11 cellular contexts compared by ENCODE assay signal in genomic region chr13:99433543-99434075, GRCh38.
DNase-seq lines count a peak whose midpoint lies in the region; ATAC-seq, FAIRE-seq and TF ChIP-seq lines count a peak whose summit lies in the region.
"Had no signal": no experiment of that assay in that cellular context is flagged by ENCODE, and none has a peak within 500 bp of the region (broad histone marks: within the 10 kb centered on the region; RNA-seq: fewer than 3 reads in every experiment).

No MANE protein-coding gene starts in this region.

- POLR2A ChIA-PET in HepG2 (lab: Yijun Ruan, JAX) = no interaction called here
- POLR2A ChIA-PET in A673 (lab: Charles Lee; ENCODE audit: low non-redundant PET) = no interaction called here

- H2AFZ ChIP-seq in HepG2 (ENCODE audit: low read length) = no peak overlapping the region

- intact Hi-C loops in activated naive CD4-positive, alpha-beta T cell treated with anti-CD3 and anti-CD28 coated beads for 36 hours (cut with micrococcal nuclease) = loop anchor here (1.0 to 5.0 kb wide), 18 partner anchors 8 to 861 kb away; partner anchors contain the start of genes GPR18, GPR183 and UBAC2
- intact Hi-C loops in HepG2 (cut with micrococcal nuclease; ENCODE audit: unreplicated experiment) (no loop called here), transverse colon (cut with DNase I; ENCODE audit: low total_unique reads) (no loop called here), A673 (cut with micrococcal nuclease; ENCODE audit: unreplicated experiment) (no loop called here)

- H3K4me3 ChIP-seq in HepG2 (replicated peaks in 1 of 3; ENCODE audit: insufficient read depth in 1 of 3, low read depth in 2 of 3, low read length in 3 of 3) (peak overlapping the region in 1 of 3 experiments; percentile 57; a peak in 1 of 6 replicates), transverse colon (no peak overlapping the region), A673 (ENCODE audit: low read depth, low read length, poor library complexity, severe bottlenecking) (no peak overlapping the region)

- H3K9me3 Mint-ChIP-seq in activated naive CD4-positive, alpha-beta T cell treated with anti-CD3 and anti-CD28 coated beads for 36 hours = no peaks in the 10 kb centered on the region

- H3K9ac ChIP-seq in HepG2 (ENCODE audit: insufficient read depth, low read depth, low read length) = no peak overlapping the region

- TF ChIP-seq EP300 in HepG2 (IDR thresholded peaks at IDR 0.05; ENCODE audit: low read depth in 2 of 2, low read length in 2 of 2) (no peak), HepG2 (CRISPR knock-in tag; IDR thresholded peaks at IDR 0.05; ENCODE audit: borderline replicate concordance) (no peak), transverse colon (IDR thresholded peaks at IDR 0.05; ENCODE audit: low read depth) (no peak)

- no TSS peak for BruUV-seq in HepG2 (replicated peaks; lab: Mats Ljungman, UMichigan)
- BruUV-seq in A673 (replicated peaks; lab: Mats Ljungman, UMichigan) = no TSS peak

- H3K27me3 Mint-ChIP-seq in activated naive CD4-positive, alpha-beta T cell treated with anti-CD3 and anti-CD28 coated beads for 36 hours (ENCODE audit: low read depth) = no peaks in the 10 kb centered on the region

- FAIRE-seq in HepG2 (lab: Jason Lieb, UNC) = no peak

- 85% methylated on average over 5 of the region's 8 CpGs for WGBS in HepG2 (ENCODE audit: low lambda C conversion rate)
- 93% methylated on average over 8 of the region's 8 CpGs; no CpG with 5 or more reads in 1 of the 2 donors for WGBS in transverse colon (ENCODE audit: low coverage in 1 of 2), 2 donors

- H3K27me3 ChIP-seq in HepG2 (ENCODE audit: control insufficient read depth in 1 of 2, insufficient read depth in 2 of 2, low read length in 2 of 2) = no peaks in the 10 kb centered on the region; a peak in 1 of 5 replicates
- no peaks in the 10 kb centered on the region for H3K27me3 ChIP-seq in transverse colon
- no peaks in the 10 kb centered on the region for H3K27me3 ChIP-seq in A673 (replicated peaks; ENCODE audit: insufficient read depth, low read depth, low read length, poor library complexity)
- H3K27me3 ChIP-seq: dorsolateral prefrontal cortex had no signal

- CTCF ChIA-PET in activated naive CD4-positive, alpha-beta T cell treated with anti-CD3 and anti-CD28 coated beads for 36 hours (lab: Charles Lee) = interaction anchor here (0.5 to 8.7 kb wide), 14 partner anchors 9 to 257 kb away, joined by 3 to 302 read pairs (median 14); partner anchors contain the start of genes GPR183 and TM9SF2
- CTCF ChIA-PET in HepG2 (lab: Yijun Ruan, JAX; ENCODE audit: low intra/inter-chr PET ratio, low total read pairs) = no interaction called here
- CTCF ChIA-PET in A673 (lab: Charles Lee) = no interaction called here

- no peaks in the 10 kb centered on the region for H3K36me3 Mint-ChIP-seq in activated naive CD4-positive, alpha-beta T cell treated with anti-CD3 and anti-CD28 coated beads for 36 hours (ENCODE audit: low read depth)

- TF ChIP-seq RAD21 in HepG2 (CRISPR knock-in tag; IDR thresholded peaks at IDR 0.05) = no peak

- H4K20me1 ChIP-seq in HepG2 (ENCODE audit: insufficient read depth, low read length) = no peaks in the 10 kb centered on the region

- no peak overlapping the region for H3K27ac ChIP-seq in HepG2 (ENCODE audit: extremely low read length, insufficient read depth, low read length)
- peak overlapping the region; percentile 13 to 61 (median 42) for H3K27ac ChIP-seq in transverse colon
- H3K27ac ChIP-seq in A673 (ENCODE audit: low read depth, low read length, poor library complexity, severe bottlenecking) = no peak overlapping the region

- H3K4me3 Mint-ChIP-seq in activated naive CD4-positive, alpha-beta T cell treated with anti-CD3 and anti-CD28 coated beads for 36 hours = peak overlapping the region; percentile 73

- peaks cover 40% of the 10 kb centered on the region for H3K4me1 ChIP-seq in HepG2 (ENCODE audit: insufficient read depth, low read length)
- H3K4me1 ChIP-seq in transverse colon = peaks cover 0 to 15% (median 3%) of the 10 kb centered on the region in 4 donors
- no peaks in the 10 kb centered on the region for H3K4me1 ChIP-seq in A673 (ENCODE audit: insufficient read depth, low read length, poor library complexity, severe bottlenecking)

- H3K9me3 ChIP-seq in HepG2 (ENCODE audit: low read length) = no peaks in the 10 kb centered on the region
- no peaks in the 10 kb centered on the region for H3K9me3 ChIP-seq in transverse colon
- H3K9me3 ChIP-seq in A673 (ENCODE audit: low read depth, low read length, poor library complexity, severe bottlenecking) = no peaks in the 10 kb centered on the region

- DNase-seq in activated naive CD4-positive, alpha-beta T cell treated with anti-CD3 and anti-CD28 coated beads for 36 hours = peak; percentile 21
- DNase-seq in activated naive CD4-positive, alpha-beta T cell treated with Interleukin-2 at 50 U/mL for 16 hours = no peak
- peak; percentile 58 to 60 for DNase-seq in activated T-cell treated with anti-CD3 and anti-CD28 coated beads, Interleukin-2, amount 50 U/mL, for 48 hours
- DNase-seq in HepG2 (ENCODE audit: low spot score) = no peak
- no peak for DNase-seq in transverse colon
- no peak for DNase-seq in A673 (ENCODE audit: low spot score)
- no peak for DNase-seq in HT-29 (ENCODE audit: low spot score)
- DNase-seq: foreskin fibroblast, NCI-H2029 had no signal

- TF ChIP-seq POLR2A in HepG2 (IDR thresholded peaks at IDR 0.05; ENCODE audit: insufficient read depth in 1 of 2, low read depth in 2 of 2, low read length in 2 of 2) (no peak), transverse colon (IDR thresholded peaks at IDR 0.05) (no peak)

- ATAC-seq in HepG2 (no peak), GM21619 (IDR thresholded peaks at IDR 0.05; ENCODE audit: unreplicated experiment) (no peak)

- H3K4me2 ChIP-seq in HepG2 (ENCODE audit: low read depth, low read length) = peak overlapping the region; percentile 90

- TF ChIP-seq CTCF in HepG2 (CRISPR knock-in tag; IDR thresholded peaks at IDR 0.05) = no peak
- no peak for TF ChIP-seq CTCF in transverse colon (IDR thresholded peaks at IDR 0.05)
- no peak for TF ChIP-seq CTCF in A673 (conservative IDR thresholded peaks at IDR 0.05; ENCODE audit: low read depth, low read length)

- H3K36me3 ChIP-seq in HepG2 (replicated peaks in 1 of 2; ENCODE audit: control insufficient read depth in 1 of 2, insufficient read depth in 2 of 2, low read length in 2 of 2) = no peaks in the 10 kb centered on the region
- no peaks in the 10 kb centered on the region for H3K36me3 ChIP-seq in transverse colon
- no peaks in the 10 kb centered on the region for H3K36me3 ChIP-seq in A673 (ENCODE audit: insufficient read depth, low read length, poor library complexity, severe bottlenecking)

- in situ Hi-C loops in HepG2 (cut with HindIII; ENCODE audit: extremely low pct_ligation_motif_present, low pct_unique_long_range_greater_than_20kb) (loop anchor here (10.0 kb wide), 1 partner anchor 169 kb away; no protein-coding TSS in a partner anchor), transverse colon (cut with MboI; ENCODE audit: low pct_ligation_motif_present in 1 of 4, low pct_unique_long_range_greater_than_20kb in 1 of 4, low sequenced_read_pairs in 3 of 4) (loop anchor here (10.0 to 25.0 kb wide), 3 partner anchors 49 to 246 kb away; no protein-coding TSS in a partner anchor)

- H3K4me1 Mint-ChIP-seq in activated naive CD4-positive, alpha-beta T cell treated with anti-CD3 and anti-CD28 coated beads for 36 hours (ENCODE audit: low read depth) = peaks cover 65% of the 10 kb centered on the region

- H3K27ac Mint-ChIP-seq in activated naive CD4-positive, alpha-beta T cell treated with anti-CD3 and anti-CD28 coated beads for 36 hours = peak overlapping the region; percentile 96

- no peaks in the 10 kb centered on the region for H3K79me2 ChIP-seq in HepG2 (ENCODE audit: insufficient read depth, low read length)

TF ChIP-seq in HepG2, 621 proteins besides CTCF, POLR2A, EP300 and RAD21 (continues in another document):
- no peak for TF ChIP-seq ZMYM4 (CRISPR knock-in tag; IDR thresholded peaks at IDR 0.05)
- no peak for TF ChIP-seq HOXA5 (CRISPR knock-in tag; IDR thresholded peaks at IDR 0.05)
- TF ChIP-seq ISL2 (CRISPR knock-in tag; IDR thresholded peaks at IDR 0.05) = no peak
- TF ChIP-seq NCOR1 (IDR thresholded peaks at IDR 0.05; ENCODE audit: borderline replicate concordance, low read length) = no peak
- no peak for TF ChIP-seq U2AF1 (optimal IDR thresholded peaks at IDR 0.05; ENCODE audit: low read depth, low read length)
- TF ChIP-seq ZNF121 (CRISPR knock-in tag; IDR thresholded peaks at IDR 0.05) = peak; percentile 45; the same call in 1 of the 2 replicates
- no peak for TF ChIP-seq MTA1 (CRISPR knock-in tag; IDR thresholded peaks at IDR 0.05; ENCODE audit: borderline replicate concordance)
- no peak for TF ChIP-seq ZNF703 (CRISPR knock-in tag; IDR thresholded peaks at IDR 0.05; ENCODE audit: borderline replicate concordance)
- no peak for TF ChIP-seq LCORL (IDR thresholded peaks at IDR 0.05)
- no peak for TF ChIP-seq LCORL (CRISPR knock-in tag; IDR thresholded peaks at IDR 0.05)
- no peak for TF ChIP-seq ZNF710 (CRISPR knock-in tag; IDR thresholded peaks at IDR 0.05; ENCODE audit: borderline replicate concordance)
- TF ChIP-seq ZBTB37 (CRISPR knock-in tag; IDR thresholded peaks at IDR 0.05) = no peak

Comparison
In these comparisons a context has a peak if more than half of its experiments do, and no peak if none do; other contexts are left out.
1. DNase-seq: peak in activated naive CD4-positive, alpha-beta T cell treated with anti-CD3 and anti-CD28 coated beads for 36 hours (single experiment) and activated T-cell treated with anti-CD3 and anti-CD28 coated beads, Interleukin-2, amount 50 U/mL, for 48 hours (2 of 2); none in activated naive CD4-positive, alpha-beta T cell treated with Interleukin-2 at 50 U/mL for 16 hours (single experiment), HepG2 (single experiment), transverse colon (single experiment), A673 (single experiment) and HT-29 (single experiment).
2. H3K27ac ChIP-seq: peak in transverse colon (4 of 4); none in HepG2 (single experiment) and A673 (single experiment).